In the genomic region with DNA sequence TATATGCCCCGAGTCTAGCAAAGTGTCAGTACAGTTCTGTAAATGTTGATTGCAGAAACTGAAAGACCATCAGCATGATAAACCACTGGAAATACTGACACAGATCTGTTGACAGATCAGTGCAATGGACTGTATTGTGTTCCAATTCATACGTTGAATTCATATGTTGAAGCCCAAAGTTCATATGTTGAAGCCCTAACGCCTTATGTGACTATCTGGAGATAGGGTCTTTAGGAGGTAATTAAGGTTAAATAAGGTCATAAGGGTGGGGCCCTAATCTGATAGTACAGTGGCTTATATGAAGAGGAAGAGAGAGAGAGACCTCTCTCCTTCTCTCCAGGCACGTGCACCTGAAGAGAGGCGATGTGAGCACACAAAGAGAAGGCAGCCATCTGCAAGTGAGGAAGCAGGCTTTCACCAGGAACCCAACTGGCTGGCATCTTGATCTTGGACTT, we compare ENCODE assay signal across 1 cellular context.
TF ChIP-seq lines count a peak whose summit lies in the region.

No MANE protein-coding gene starts in this region.

TF ChIP-seq in HepG2, 621 proteins besides CTCF, POLR2A, EP300 and RAD21 (continued from another document):
- TF ChIP-seq, protein P1, sequence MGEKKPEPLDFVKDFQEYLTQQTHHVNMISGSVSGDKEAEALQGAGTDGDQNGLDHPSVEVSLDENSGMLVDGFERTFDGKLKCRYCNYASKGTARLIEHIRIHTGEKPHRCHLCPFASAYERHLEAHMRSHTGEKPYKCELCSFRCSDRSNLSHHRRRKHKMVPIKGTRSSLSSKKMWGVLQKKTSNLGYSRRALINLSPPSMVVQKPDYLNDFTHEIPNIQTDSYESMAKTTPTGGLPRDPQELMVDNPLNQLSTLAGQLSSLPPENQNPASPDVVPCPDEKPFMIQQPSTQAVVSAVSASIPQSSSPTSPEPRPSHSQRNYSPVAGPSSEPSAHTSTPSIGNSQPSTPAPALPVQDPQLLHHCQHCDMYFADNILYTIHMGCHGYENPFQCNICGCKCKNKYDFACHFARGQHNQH (CRISPR knock-in tag; IDR thresholded peaks at IDR 0.05), result no peak
- TF ChIP-seq NCOA5 (CRISPR knock-in tag; IDR thresholded peaks at IDR 0.05) (no peak), SP140L (CRISPR knock-in tag; IDR thresholded peaks at IDR 0.05; ENCODE audit: borderline replicate concordance) (no peak)
